Comparison of ENCODE assay signal across 9 cellular contexts in genomic region chr6:19803331-19804330, GRCh38. TPM values are rescaled to one million over a fixed set of nuclear protein-coding genes. Genes with fewer than 3 reads are reported as not detected.
DNase-seq lines count a peak whose midpoint lies in the region; ATAC-seq and TF ChIP-seq lines count a peak whose summit lies in the region.
"Had no signal": no experiment of that assay in that cellular context is flagged by ENCODE, and none has a peak within 500 bp of the region (broad histone marks: within the 10 kb centered on the region; RNA-seq: fewer than 3 reads in every experiment).

No MANE protein-coding gene starts in this region.

- H3K36me3 Mint-ChIP-seq in endodermal cell (ENCODE audit: low read depth): peaks cover 6% of the 10 kb centered on the region

- H3K4me3 ChIP-seq in endodermal cell (ENCODE audit: low read length) (peak overlapping the region; percentile 91), ovary (peak overlapping the region; percentile 45)

- peak overlapping the region; percentile 99 for H3K27ac Mint-ChIP-seq in endodermal cell

- TF ChIP-seq EP300 in ovary (IDR thresholded peaks at IDR 0.05): no peak

- peak overlapping the region; percentile 95 for H3K27ac ChIP-seq in endodermal cell (ENCODE audit: low read depth, low read length)
- peak overlapping the region in 1 of 2 donors; percentile 45 for H3K27ac ChIP-seq in ovary
- H3K27ac ChIP-seq: epithelial cell of prostate had no signal

- 31 to 46% methylated on average over 9 to 12 of the region's 13 CpGs for WGBS in endodermal cell (ENCODE audit: insufficient coverage in 1 of 2, insufficient read length in 1 of 2), 2 experiments
- 3 to 6% (median 4%) methylated on average over 13 of the region's 13 CpGs for WGBS in ovary, 3 donors

- H3K4me1 ChIP-seq in endodermal cell (ENCODE audit: control insufficient read depth, insufficient read depth, low read length) (no peaks in the 10 kb centered on the region), ovary (ENCODE audit: insufficient read depth) (peaks cover 5% of the 10 kb centered on the region)

- intact Hi-C loops in ovary (cut with DNase I): loop anchor here in 1 of 4 donors (5.0 kb wide), 1 partner anchor 34 kb away; the partner anchor contains the start of gene ID4

- no peaks in the 10 kb centered on the region for H3K36me3 ChIP-seq in endodermal cell (ENCODE audit: control insufficient read depth, insufficient read depth, low read length)
- no peaks in the 10 kb centered on the region for H3K36me3 ChIP-seq in ovary

- DNase-seq in DMS114 treated with DMSO at 0.1 percent for 48 hours (lab: John Stamatoyannopoulos, UW; ENCODE audit: unreplicated experiment) (peak; percentile 62), NCI-H69 (lab: John Stamatoyannopoulos, UW) (peak; percentile 73), endodermal cell (no peak), ovary (no peak), MV-4-11 (lab: John Stamatoyannopoulos, UW) (no peak)

- peaks cover 33% of the 10 kb centered on the region for H3K4me1 Mint-ChIP-seq in endodermal cell

- no peak for TF ChIP-seq POLR2A in ovary (IDR thresholded peaks at IDR 0.05)

- peak overlapping the region; percentile 89 for H3K9ac ChIP-seq in endodermal cell (ENCODE audit: extremely low read depth, low read length, poor library complexity, severe bottlenecking)

- ATAC-seq in HG02610 (IDR thresholded peaks at IDR 0.05; ENCODE audit: unreplicated experiment) (no peak), HG02973 (IDR thresholded peaks at IDR 0.05; ENCODE audit: unreplicated experiment) (no peak), GM21619 (IDR thresholded peaks at IDR 0.05; ENCODE audit: unreplicated experiment) (no peak)

- H3K27me3 Mint-ChIP-seq in endodermal cell (ENCODE audit: insufficient read depth): peaks cover 2% of the 10 kb centered on the region

- H3K27me3 ChIP-seq in endodermal cell (ENCODE audit: control insufficient read depth, insufficient read depth, low read length, poor library complexity, severe bottlenecking): no peaks in the 10 kb centered on the region
- H3K27me3 ChIP-seq in ovary: no peaks in the 10 kb centered on the region

- peaks cover 29% of the 10 kb centered on the region for H3K9me3 Mint-ChIP-seq in endodermal cell

- TF ChIP-seq CTCF in endodermal cell (conservative IDR thresholded peaks at IDR 0.05) (no peak), ovary (IDR thresholded peaks at IDR 0.05) (no peak)

- H3K9me3 ChIP-seq in endodermal cell (ENCODE audit: control insufficient read depth, low read length): no peaks in the 10 kb centered on the region
- no peaks in the 10 kb centered on the region for H3K9me3 ChIP-seq in ovary

- peak overlapping the region; percentile 78 for H3K4me3 Mint-ChIP-seq in endodermal cell

RNA-seq across cellular contexts. Expression of gene ID4, which starts 33.5 kb away (rescaled TPM):
- total RNA-seq in endodermal cell: 10 to 100 TPM; 38.5 to 39.3 TPM
- polyA plus RNA-seq in endodermal cell (2013, experiment 1 of 2): 63.6 TPM
- polyA plus RNA-seq in endodermal cell (2013, experiment 2 of 2): 50.1 TPM
- 100 to 1,000 TPM in 1 of 7 donors, 10 to 100 TPM in 5, 1 to 10 TPM in 1; 9.9 to 169 (median 49.2) TPM for total RNA-seq in ovary
- 10 to 100 TPM; 40.6 to 63.9 TPM for polyA plus RNA-seq in ovary

Comparison
In these comparisons a context has a peak if more than half of its experiments do, and no peak if none do; other contexts are left out.
1. DNase-seq: peak in DMS114 treated with DMSO at 0.1 percent for 48 hours (single experiment) and NCI-H69 (single experiment); none in endodermal cell (single experiment), ovary (0 of 5) and MV-4-11 (single experiment).